12 cellular contexts compared by ENCODE assay signal in genomic region chr5:51386916-51387853, GRCh38. TPM values are rescaled to one million over a fixed set of nuclear protein-coding genes. Genes with fewer than 3 reads are reported as not detected.
DNase-seq lines count a peak whose midpoint lies in the region; ATAC-seq, FAIRE-seq and TF ChIP-seq lines count a peak whose summit lies in the region.
"Had no signal": no experiment of that assay in that cellular context is flagged by ENCODE, and none has a peak within 500 bp of the region (broad histone marks: within the 10 kb centered on the region; RNA-seq: fewer than 3 reads in every experiment).

No MANE protein-coding gene starts in this region.

- H3K27me3 Mint-ChIP-seq in MCF 10A (ENCODE audit: insufficient read depth, unreplicated experiment) (no peaks in the 10 kb centered on the region), mesothelial cell of epicardium (ENCODE audit: low read depth) (peaks cover 47% of the 10 kb centered on the region)

- H3K9me3 ChIP-seq in A549 (0 out of 3 replicates have a peak, but pooled peaks cover 3% of the 10 kb centered on the region), HEK293 (ENCODE audit: control insufficient read depth, insufficient read depth, low read depth, low read length) (no peaks in the 10 kb centered on the region)

- WGBS in A549 (ENCODE audit: missing lambda C conversion rate): 25% methylated on average over 24 of the region's 38 CpGs

- CTCF ChIA-PET in A549 (lab: Yijun Ruan, JAX): no interaction called here
- CTCF ChIA-PET in HEK293 (lab: Yijun Ruan, JAX): interaction anchor here (0.8 to 1.7 kb wide), 2 partner anchors 30 to 424 kb away, joined by 3 to 6 read pairs; no protein-coding TSS in a partner anchor
- CTCF ChIA-PET in MCF 10A (lab: Yijun Ruan, JAX): interaction anchor here (0.7 to 1.3 kb wide), 6 partner anchors 25 to 454 kb away, joined by 3 to 10 read pairs (median 3); no protein-coding TSS in a partner anchor

- H3K4me3 ChIP-seq in A549: no peak overlapping the region
- H3K4me3 ChIP-seq in HEK293 (ENCODE audit: low read depth, low read length): peak overlapping the region; percentile 36

- H3K9me3 Mint-ChIP-seq in MCF 10A (ENCODE audit: unreplicated experiment): no peaks in the 10 kb centered on the region
- no peaks in the 10 kb centered on the region for H3K9me3 Mint-ChIP-seq in mesothelial cell of epicardium

- DNase-seq in A549 (ENCODE audit: low read depth in 1 of 2, low spot score in 1 of 2) (no peak), MCF 10A (ENCODE audit: unreplicated experiment) (no peak), mesothelial cell of epicardium (ENCODE audit: low spot score in 2 of 2, unreplicated experiment in 2 of 2) (peak in 1 of 2 experiments; percentile 58), NCI-H446 (lab: John Stamatoyannopoulos, UW) (no peak), frontal cortex (ENCODE audit: low spot score in 2 of 2) (no peak), HUDEP-2 (lab: John Stamatoyannopoulos, UW; ENCODE audit: unreplicated experiment in 76 of 76) (no peak)
- DNase-seq: brain microvascular endothelial cell had no signal

- TF ChIP-seq POLR2A in A549 (IDR thresholded peaks at IDR 0.05; ENCODE audit: low read length): no peak

- BruUV-seq in MCF 10A (replicated peaks; lab: Mats Ljungman, UMichigan): no TSS peak

- TF ChIP-seq RAD21 in A549 (conservative IDR thresholded peaks at IDR 0.05 in 1 of 2, IDR thresholded peaks at IDR 0.05 in 1 of 2): no peak

- intact Hi-C loops in MCF 10A (cut with micrococcal nuclease): loop anchor here (5.0 to 10.0 kb wide), 2 partner anchors 298 to 1410 kb away; no protein-coding TSS in a partner anchor

- FAIRE-seq in A549 (lab: Jason Lieb, UNC) (no peak), frontal cortex (lab: Jason Lieb, UNC) (no peak)

- H3K4me3 Mint-ChIP-seq in MCF 10A (ENCODE audit: unreplicated experiment): peak overlapping the region; percentile 98
- H3K4me3 Mint-ChIP-seq in mesothelial cell of epicardium: peak overlapping the region; percentile 93

- H3K36me3 ChIP-seq in HEK293 (ENCODE audit: control insufficient read depth in 2 of 2, insufficient read depth in 1 of 2, low read length in 2 of 2): peaks cover 0 to 4% of the 10 kb centered on the region in 2 experiments; a peak in 1 of 3 replicates
- H3K36me3 ChIP-seq: BLaER1 treated with 17β-estradiol and CSF1 and Interleukin-3, amounts not matched to agents 10 nM and 100 nM; brain microvascular endothelial cell had no signal

- H3K27ac Mint-ChIP-seq in MCF 10A (ENCODE audit: low read depth, unreplicated experiment): peak overlapping the region; percentile 83
- peak overlapping the region; percentile 96 for H3K27ac Mint-ChIP-seq in mesothelial cell of epicardium

- TF ChIP-seq EP300 in A549 (IDR thresholded peaks at IDR 0.05): no peak

- ATAC-seq in A549 (no peak), GM19397 (IDR thresholded peaks at IDR 0.05; ENCODE audit: unreplicated experiment) (no peak)

- H3K4me1 ChIP-seq in A549: no peaks in the 10 kb centered on the region
- H3K4me1 ChIP-seq in HEK293 (ENCODE audit: control insufficient read depth, insufficient read depth, low read length): peaks cover 7% of the 10 kb centered on the region; the same call in 1 of the 2 replicates

- peaks cover 43% of the 10 kb centered on the region for H3K4me1 Mint-ChIP-seq in MCF 10A (ENCODE audit: insufficient read depth, unreplicated experiment)
- peaks cover 64% of the 10 kb centered on the region for H3K4me1 Mint-ChIP-seq in mesothelial cell of epicardium

- peak overlapping the region; percentile 42 for H3K4me2 ChIP-seq in A549

- H3K27ac ChIP-seq in A549 (no peak overlapping the region), HEK293 (ENCODE audit: extremely low read depth, low read depth, low read length) (peak overlapping the region; percentile 63; the same call in 1 of the 2 replicates)
- H3K27ac ChIP-seq: BLaER1 treated with 17β-estradiol and CSF1 and Interleukin-3, amounts not matched to agents 10 nM and 100 nM; brain microvascular endothelial cell had no signal

- peaks cover 8% of the 10 kb centered on the region for H3K36me3 Mint-ChIP-seq in MCF 10A (ENCODE audit: insufficient read depth, unreplicated experiment)
- peaks cover 2% of the 10 kb centered on the region for H3K36me3 Mint-ChIP-seq in mesothelial cell of epicardium

- POLR2A ChIA-PET in A549 (lab: Yijun Ruan, JAX) (no interaction called here), HEK293 (lab: Yijun Ruan, JAX) (interaction anchor here (1.0 to 1.2 kb wide), 2 partner anchors 9 to 35 kb away, joined by 3 to 5 read pairs; no protein-coding TSS in a partner anchor), MCF 10A (lab: Yijun Ruan, JAX) (interaction anchor here (0.6 to 1.8 kb wide), 11 partner anchors 9 to 1575 kb away, joined by 3 to 15 read pairs (median 4); no protein-coding TSS in a partner anchor)

- no peak for TF ChIP-seq CTCF in A549 (IDR thresholded peaks at IDR 0.05)
- TF ChIP-seq CTCF in HEK293 (tag by site-specific recombination; IDR thresholded peaks at IDR 0.05): no peak
- no peak for TF ChIP-seq CTCF in MCF 10A (IDR thresholded peaks at IDR 0.05; ENCODE audit: unreplicated experiment)
- no peak for TF ChIP-seq CTCF in mesothelial cell of epicardium (IDR thresholded peaks at IDR 0.05; ENCODE audit: unreplicated experiment)

TF ChIP-seq in A549, 52 proteins besides CTCF, POLR2A, EP300 and RAD21 (continues in another document):
- TF ChIP-seq POLR2AphosphoS2 (conservative IDR thresholded peaks at IDR 0.05; ENCODE audit: low read length): no peak
- no peak for TF ChIP-seq NFE2L2 (conservative IDR thresholded peaks at IDR 0.05; ENCODE audit: low read length)
- TF ChIP-seq BCL3 (IDR thresholded peaks at IDR 0.05): no peak
- TF ChIP-seq FOSB (CRISPR knock-in tag; IDR thresholded peaks at IDR 0.05): no peak
- TF ChIP-seq RFX5 (IDR thresholded peaks at IDR 0.05): no peak
- no peak for TF ChIP-seq ELK1 (IDR thresholded peaks at IDR 0.05; ENCODE audit: low read depth, low read length)
- TF ChIP-seq MAFK (IDR thresholded peaks at IDR 0.05; ENCODE audit: partially characterized antibody): no peak

TF ChIP-seq in HEK293, 187 proteins besides CTCF, POLR2A, EP300 and RAD21:
- TF ChIP-seq ZNF18 (tag by site-specific recombination; IDR thresholded peaks at IDR 0.05): no peak
- peak; percentile 93 for TF ChIP-seq ZNF202 (tag by site-specific recombination; IDR thresholded peaks at IDR 0.05; ENCODE audit: borderline replicate concordance)

RNA-seq across cellular contexts. Expression of gene ISL1, which starts 3.9 kb away (rescaled TPM):
- polyA plus RNA-seq in A549 (2011; rRNA removed) (not detected in 2 replicates), A549 (2017; fragmentation: RNase III; extraction: RNeasy Plus Mini Kit Qiagen cat#74134 plus additional on column Dnase treatment) (0.04 TPM in 1 of 3 replicates, not detected in the others)
- not detected in 2 replicates for polyA plus RNA-seq in A549 (2012; cell fraction: cytosol; rRNA removed)
- polyA plus RNA-seq in A549 (2012; cell fraction: nucleus; rRNA removed): 0.08 TPM in 1 of 2 replicates, not detected in the other
- not detected in 2 replicates for polyA minus RNA-seq in A549 (2011; rRNA and poly(A)+ RNA removed)
- total RNA-seq in MCF 10A (2022) (1.2 TPM in 2 replicates), mesothelial cell of epicardium (12.0 to 14.7 TPM (median 13.7 TPM) in 3 replicates), frontal cortex (2.4 TPM)
- total RNA-seq: M059J, mucosa of gallbladder had no signal
